ENCODE assay signal across 10 cellular contexts in genomic region chr3:158808697-158809096, GRCh38. TPM values are rescaled to one million over a fixed set of nuclear protein-coding genes. Genes with fewer than 3 reads are reported as not detected.
A peak's percentile ranks its signal among the peaks of the same experiment; 100 is the strongest.
DNase-seq lines count a peak whose midpoint lies in the region; ATAC-seq and TF ChIP-seq lines count a peak whose summit lies in the region.
"Had no signal": no experiment of that assay in that cellular context is flagged by ENCODE, and none has a peak within 500 bp of the region (broad histone marks: within the 10 kb centered on the region; RNA-seq: fewer than 3 reads in every experiment).

No MANE protein-coding gene starts in this region.

- TF ChIP-seq POLR2A in NB4 (IDR thresholded peaks at IDR 0.05; ENCODE audit: extremely low read depth, insufficient read length): no peak
- no peak for TF ChIP-seq POLR2A in GM18505 (IDR thresholded peaks at IDR 0.05; ENCODE audit: borderline replicate concordance, extremely low read depth, insufficient read depth, insufficient read length)

- TF ChIP-seq CTCF in NB4 (IDR thresholded peaks at IDR 0.05; ENCODE audit: low read depth, low read length) (no peak), astrocyte of the spinal cord (IDR thresholded peaks at IDR 0.05; ENCODE audit: low read depth, low read length) (no peak), psoas muscle (IDR thresholded peaks at IDR 0.05) (no peak)

- WGBS in psoas muscle, 3 donors: 76 to 86% (median 85%) methylated on average over 3 of the region's 3 CpGs

- H3K4me1 ChIP-seq in psoas muscle: peaks cover 14% of the 10 kb centered on the region
- H3K4me1 ChIP-seq: colonic mucosa had no signal

- in situ Hi-C loops in astrocyte of the spinal cord (cut with HindIII; ENCODE audit: low sequenced_read_pairs): no loop called here

- H3K27me3 ChIP-seq in psoas muscle (ENCODE audit: insufficient read depth in 3 of 3, low read length in 2 of 3): no peaks in the 10 kb centered on the region
- H3K27me3 ChIP-seq: colonic mucosa had no signal

- H3K4me3 ChIP-seq in NB4 (ENCODE audit: low read depth, low read length) (peak overlapping the region; percentile 6), astrocyte of the spinal cord (ENCODE audit: low read depth, low read length) (no peak overlapping the region), psoas muscle (no peak overlapping the region)
- H3K4me3 ChIP-seq: colonic mucosa had no signal

- ATAC-seq in psoas muscle (peak; percentile 72 to 94 (median 85)), GM18505 (IDR thresholded peaks at IDR 0.05; ENCODE audit: unreplicated experiment) (no peak), GM18868 (IDR thresholded peaks at IDR 0.05; ENCODE audit: unreplicated experiment) (no peak)

- no peaks in the 10 kb centered on the region for H3K9me3 ChIP-seq in psoas muscle
- H3K9me3 ChIP-seq: colonic mucosa had no signal

- peaks cover 10 to 92% of the 10 kb centered on the region in 2 donors for H3K36me3 ChIP-seq in psoas muscle (ENCODE audit: insufficient read depth in 1 of 2, low read depth in 1 of 2)

- intact Hi-C loops in psoas muscle (cut with DNase I): no loop called here

- DNase-seq in H4 (ENCODE audit: low spot score) (peak; percentile 80), NB4 (ENCODE audit: low read depth) (peak; percentile 84), astrocyte of the spinal cord (ENCODE audit: low read depth, low spot score) (peak; percentile 71), psoas muscle (no peak), LoVo (ENCODE audit: low spot score) (no peak)
- DNase-seq: activated CD8-positive, alpha-beta memory T cell treated with anti-CD3 and anti-CD28 coated beads, Interleukin-2, amount 50 U/mL, for 48 hours; colonic mucosa; NCI-H1694 had no signal

- no peak overlapping the region for H3K27ac ChIP-seq in psoas muscle
- H3K27ac ChIP-seq: colonic mucosa had no signal

RNA-seq across cellular contexts. Expression of gene MFSD1, which starts 6.8 kb away (rescaled TPM):
- total RNA-seq in H4 (2014; rRNA removed; shearing (Covaris generic)): 169 and 173 TPM in 2 replicates
- total RNA-seq in psoas muscle: 10 to 100 TPM; 10.6 to 19.6 (median 16.1) TPM
- polyA plus RNA-seq in psoas muscle: 10 to 100 TPM; 13.0 to 29.6 (median 27.9) TPM

Comparison
In these comparisons a context has a peak if more than half of its experiments do, and no peak if none do; other contexts are left out.
1. DNase-seq: peak in H4 (single experiment), NB4 (single experiment) and astrocyte of the spinal cord (single experiment); none in psoas muscle (0 of 2) and LoVo (single experiment).
2. ATAC-seq: peak in psoas muscle (4 of 4); none in GM18505 (single experiment) and GM18868 (single experiment).